ENCODE assay signal across 9 cellular contexts in genomic region chrX:154131955-154132354, GRCh38. TPM values are rescaled to one million over a fixed set of nuclear protein-coding genes. Genes with fewer than 3 reads are reported as not detected.
"Had no signal": no experiment of that assay in that cellular context is flagged by ENCODE, and none has a peak within 500 bp of the region (broad histone marks: within the 10 kb centered on the region; RNA-seq: fewer than 3 reads in every experiment).

No MANE protein-coding gene starts in this region.

- H2AFZ ChIP-seq: GM23338 had no signal

- H3K4me3 ChIP-seq: GM23338, K562 had no signal

- FAIRE-seq: H1, H54, K562 had no signal

- ATAC-seq: GM23338, K562 had no signal

- DNase-seq: H9, HCEC 1CT, IMR-90 had no signal

- H3K4me2 ChIP-seq: GM23338 had no signal

- H3K27ac ChIP-seq: HL-60 had no signal

RNA-seq across cellular contexts. Expression of gene OPN1LW, which starts 12.1 kb away (rescaled TPM):
- total RNA-seq: GM23338, H1, H9, HT1080, IMR-90, K562 had no signal
- polyA plus RNA-seq: GM23338, H1, IMR-90 had no signal

RNA-seq across cellular contexts. Expression of gene OPN1MW, which starts 50.4 kb away (rescaled TPM):
- total RNA-seq: GM23338, H1, H9, HT1080, IMR-90, K562 had no signal
- polyA plus RNA-seq: GM23338, H1, IMR-90, K562 had no signal
